ENCODE assay signal across 8 cellular contexts in genomic region chr19:16325671-16326400, GRCh38. TPM values are rescaled to one million over a fixed set of nuclear protein-coding genes. Genes with fewer than 3 reads are reported as not detected.
DNase-seq lines count a peak whose midpoint lies in the region; ATAC-seq and TF ChIP-seq lines count a peak whose summit lies in the region.

No MANE protein-coding gene starts in this region.

- POLR2A ChIA-PET in AG04450 (lab: Yijun Ruan, JAX) (interaction anchor here (0.6 to 1.7 kb wide), 3 partner anchors 10 to 58 kb away, joined by 4 to 43 read pairs (median 5); no protein-coding TSS in a partner anchor), HEK293T (lab: Yijun Ruan, JAX) (interaction anchor here (1.0 to 1.2 kb wide), 2 partner anchors 57 to 77 kb away, joined by 3 read pairs; no protein-coding TSS in a partner anchor)

- DNase-seq in AG04450 (ENCODE audit: low read depth, low spot score): no peak
- DNase-seq in activated CD8-positive, alpha-beta memory T cell treated with anti-CD3 and anti-CD28 coated beads, Interleukin-2, amount 50 U/mL, for 4 hours: peak; percentile 50
- peak; percentile 59 for DNase-seq in fibroblast of pulmonary artery (ENCODE audit: low read depth)
- peak; percentile 53 to 79 (median 74) for DNase-seq in ovary
- no peak for DNase-seq in HEK293T (ENCODE audit: extremely low spot score)
- no peak for DNase-seq in midbrain (lab: John Stamatoyannopoulos, UW)

- H3K4me3 ChIP-seq in AG04450 (ENCODE audit: low read depth, low read length) (peak overlapping the region; percentile 72), HUES48 (ENCODE audit: low read depth, low read length) (peak overlapping the region; percentile 78), fibroblast of pulmonary artery (replicated peaks; ENCODE audit: low read depth, low read length) (peak overlapping the region; percentile 89), ovary (peak overlapping the region; percentile 70)

- H3K27ac ChIP-seq in AG04450 (ENCODE audit: low read depth, low read length): no peak overlapping the region
- no peak overlapping the region for H3K27ac ChIP-seq in HUES48 (ENCODE audit: low read depth, low read length)
- peak overlapping the region; percentile 88 to 89 for H3K27ac ChIP-seq in ovary

- H3K4me1 ChIP-seq in HUES48 (ENCODE audit: control insufficient read depth, insufficient read depth, low read length) (no peaks in the 10 kb centered on the region), ovary (ENCODE audit: insufficient read depth) (peaks cover 11% of the 10 kb centered on the region)

- no peak for ATAC-seq in HG02642 (IDR thresholded peaks at IDR 0.05; ENCODE audit: poor library complexity, unreplicated experiment)

- 2 to 6% (median 2%) methylated on average over 39 to 76 of the region's 76 CpGs for WGBS in ovary, 3 donors

- CTCF ChIA-PET in AG04450 (lab: Charles Lee): no interaction called here
- CTCF ChIA-PET in HEK293T (lab: Yijun Ruan, JAX): interaction anchor here (0.7 kb wide), 2 partner anchors 8 to 43 kb away, joined by 3 read pairs; no protein-coding TSS in a partner anchor

- TF ChIP-seq EP300 in ovary (IDR thresholded peaks at IDR 0.05): no peak

- TF ChIP-seq CTCF in AG04450 (IDR thresholded peaks at IDR 0.05; ENCODE audit: low read depth, low read length): no peak
- no peak for TF ChIP-seq CTCF in fibroblast of pulmonary artery (IDR thresholded peaks at IDR 0.05; ENCODE audit: low read length, missing control alignments)
- TF ChIP-seq CTCF in ovary (IDR thresholded peaks at IDR 0.05): no peak

- H3K36me3 ChIP-seq in HUES48 (ENCODE audit: control insufficient read depth, insufficient read depth, low read length) (no peaks in the 10 kb centered on the region), ovary (no peaks in the 10 kb centered on the region)

- H3K27me3 ChIP-seq in AG04450 (ENCODE audit: control insufficient read depth, insufficient read depth, low read length) (no peaks in the 10 kb centered on the region), HUES48 (ENCODE audit: control insufficient read depth, insufficient read depth, low read length) (peaks cover 74% of the 10 kb centered on the region), ovary (no peaks in the 10 kb centered on the region)

- H3K9me3 ChIP-seq in AG04450 (ENCODE audit: control insufficient read depth, insufficient read depth, low read length) (peaks cover 4% of the 10 kb centered on the region; the same call in 1 of the 2 replicates), HUES48 (ENCODE audit: control insufficient read depth, insufficient read depth, low read length) (no peaks in the 10 kb centered on the region), ovary (no peaks in the 10 kb centered on the region)

- intact Hi-C loops in ovary (cut with DNase I): loop anchor here in 3 of 4 donors (2.0 to 10.0 kb wide), 7 partner anchors 34 to 81 kb away; no protein-coding TSS in a partner anchor

- TF ChIP-seq POLR2A in ovary (IDR thresholded peaks at IDR 0.05): no peak

- H3K9ac ChIP-seq in HUES48 (ENCODE audit: low read depth, low read length): no peak overlapping the region

TF ChIP-seq in HEK293T, 16 proteins besides CTCF, POLR2A, EP300 and RAD21:
- no peak for TF ChIP-seq FOXM1 (IDR thresholded peaks at IDR 0.05; ENCODE audit: borderline replicate concordance)
- TF ChIP-seq SUZ12 (IDR thresholded peaks at IDR 0.05): no peak
- no peak for TF ChIP-seq PKNOX1 (IDR thresholded peaks at IDR 0.05)
- no peak for TF ChIP-seq ARNT (IDR thresholded peaks at IDR 0.05)
- no peak for TF ChIP-seq NFRKB (IDR thresholded peaks at IDR 0.05)
- no peak for TF ChIP-seq CTBP1 (IDR thresholded peaks at IDR 0.05; ENCODE audit: borderline replicate concordance)
- TF ChIP-seq FOXA1 (IDR thresholded peaks at IDR 0.05): no peak
- no peak for TF ChIP-seq BHLHE40 (IDR thresholded peaks at IDR 0.05; ENCODE audit: borderline replicate concordance)
- no peak for TF ChIP-seq ELF4 (IDR thresholded peaks at IDR 0.05)
- no peak for TF ChIP-seq FOXK2 (IDR thresholded peaks at IDR 0.05)
- TF ChIP-seq ZNF384 (IDR thresholded peaks at IDR 0.05): no peak
- TF ChIP-seq LEF1 (IDR thresholded peaks at IDR 0.05; ENCODE audit: borderline replicate concordance): no peak
- TF ChIP-seq SP1 (IDR thresholded peaks at IDR 0.05): no peak
- no peak for TF ChIP-seq TARDBP (IDR thresholded peaks at IDR 0.05)
- no peak for TF ChIP-seq L3MBTL2 (conservative IDR thresholded peaks at IDR 0.05)
- TF ChIP-seq HDGF (IDR thresholded peaks at IDR 0.05; ENCODE audit: borderline replicate concordance): no peak
TF ChIP-seq in HEK293T: peak in this region for 0.

RNA-seq across cellular contexts. Expression of gene KLF2, which starts 1.2 kb away (rescaled TPM):
- 0.60 and 1.5 TPM in 2 replicates for polyA plus RNA-seq in AG04450 (2011; rRNA removed)
- polyA minus RNA-seq in AG04450 (2011; rRNA and poly(A)+ RNA removed): 1.2 and 1.4 TPM in 2 replicates
- 100 to 1,000 TPM in 3 of 7 donors, 10 to 100 TPM in 4; 69.5 to 399 (median 97.8) TPM for total RNA-seq in ovary
- polyA plus RNA-seq in ovary: 10 to 100 TPM; 48.3 to 48.7 TPM

Comparison
In these comparisons a context has a peak if more than half of its experiments do, and no peak if none do; other contexts are left out.
1. DNase-seq: peak in activated CD8-positive, alpha-beta memory T cell treated with anti-CD3 and anti-CD28 coated beads, Interleukin-2, amount 50 U/mL, for 4 hours (single experiment), fibroblast of pulmonary artery (single experiment) and ovary (5 of 5); none in AG04450 (single experiment), HEK293T (single experiment) and midbrain (single experiment).
2. H3K27ac ChIP-seq: peak in ovary (2 of 2); none in AG04450 (single experiment) and HUES48 (single experiment).
3. RNA of gene KLF2, which starts 1.2 kb away (polyA plus RNA-seq): 48.3 to 48.7 TPM in ovary; 0.60 to 1.5 TPM in AG04450; every median in the first group is over 10 times any median in the second.
4. Peak in every context shown above with its lines, with median percentiles within 50 percentile points of each other: H3K4me3 ChIP-seq.